29 cellular contexts compared by ENCODE assay signal in genomic region chr15:27473846-27474245, GRCh38.
"Had no signal": no experiment of that assay in that cellular context is flagged by ENCODE, and none has a peak within 500 bp of the region (broad histone marks: within the 10 kb centered on the region; RNA-seq: fewer than 3 reads in every experiment).

No MANE protein-coding gene starts in this region.

- H3K9me3 Mint-ChIP-seq: natural killer cell treated with Interleukin-12 subunit alpha and Interleukin-12 subunit beta and Interleukin-15 and Interleukin-18, amount 100 ng/mL, for 72 hours had no signal

- H3K4me3 ChIP-seq: left lung, lower lobe of right lung, mucosa of descending colon, ovary, skin epidermis, stomach, testis, thyroid gland, transverse colon, upper lobe of left lung, vagina had no signal

- H3K9me3 ChIP-seq: lower lobe of right lung, ovary, testis, thyroid gland, transverse colon, upper lobe of left lung, vagina had no signal

- ATAC-seq: left colon; left lung; lower lobe of right lung; mucosa of descending colon; naive thymus-derived CD4-positive, alpha-beta T cell; natural killer cell treated with Interleukin-12 subunit alpha and Interleukin-12 subunit beta and Interleukin-15 and Interleukin-18, amount 100 ng/mL, for 72 hours; right cardiac atrium; sciatic nerve; stimulated activated naive B cell treated with anti-CD40 and anti-IgM and Interleukin-4, amounts not matched to agents 10 μg/mL and 1 μg/mL and 100 μg/mL, for 72 hours; stimulated activated naive CD8-positive, alpha-beta T cell treated with anti-CD3 and anti-CD28 coated beads, Interleukin-15, Interleukin-2, amounts not matched to agents 100 U/mL and 50 U/mL, for 24 hours had no signal

- H3K27me3 ChIP-seq: left lung, ovary, stomach, testis, thyroid gland, transverse colon, upper lobe of left lung, vagina had no signal

- H3K27ac ChIP-seq: left lung, lower lobe of right lung, ovary, skin epidermis, stomach, testis, thyroid gland, transverse colon, upper lobe of left lung, vagina had no signal

- H3K36me3 ChIP-seq: left lung, lower lobe of right lung, ovary, stomach, thyroid gland, transverse colon, upper lobe of left lung, vagina had no signal

- H3K36me3 Mint-ChIP-seq: immature natural killer cell; naive thymus-derived CD4-positive, alpha-beta T cell; natural killer cell treated with Interleukin-12 subunit alpha and Interleukin-12 subunit beta and Interleukin-15 and Interleukin-18, amount 100 ng/mL, for 72 hours; stimulated activated naive B cell treated with anti-CD40 and anti-IgM and Interleukin-4, amounts not matched to agents 10 μg/mL and 1 μg/mL and 100 μg/mL, for 72 hours had no signal

- H3K4me1 ChIP-seq: left lung, lower lobe of right lung, stomach, testis, thyroid gland, transverse colon, upper lobe of left lung, vagina had no signal

- DNase-seq: hypothalamus; immature natural killer cell; kidney; left colon; left lung; lower lobe of right lung; mesendoderm; midbrain; mucosa of descending colon; naive thymus-derived CD4-positive, alpha-beta T cell; ovary; retina; right cardiac atrium; stimulated activated CD4-positive, alpha-beta T cell treated with anti-CD3 and anti-CD28 coated beads, Interleukin-12 subunit alpha, Interleukin-12 subunit beta, amount 100 ng/mL, for 4 hours; stimulated activated CD4-positive, alpha-beta T cell treated with anti-CD3 and anti-CD28 coated beads, Interleukin-15, amount 100 ng/mL, for 24 hours; stimulated activated CD4-positive, alpha-beta T cell treated with anti-CD3 and anti-CD28 coated beads, Interleukin-2, amount 100 ng/mL, for 24 hours; stimulated activated CD4-positive, alpha-beta T cell treated with anti-CD3 and anti-CD28 coated beads, Interleukin-4, amount 100 ng/mL, for 1 hour; stimulated activated naive B cell treated with anti-CD40 and anti-IgM and Interleukin-4, amounts not matched to agents 10 μg/mL and 1 μg/mL and 100 μg/mL, for 72 hours; stimulated activated naive CD8-positive, alpha-beta T cell treated with anti-CD3 and anti-CD28 coated beads, Interleukin-15, Interleukin-2, amounts not matched to agents 100 U/mL and 50 U/mL, for 24 hours; stomach; testis; thyroid gland; transverse colon; upper lobe of left lung had no signal

- H3K27ac Mint-ChIP-seq: immature natural killer cell; naive thymus-derived CD4-positive, alpha-beta T cell; natural killer cell treated with Interleukin-12 subunit alpha and Interleukin-12 subunit beta and Interleukin-15 and Interleukin-18, amount 100 ng/mL, for 72 hours; progenitor cell of endocrine pancreas; stimulated activated naive B cell treated with anti-CD40 and anti-IgM and Interleukin-4, amounts not matched to agents 10 μg/mL and 1 μg/mL and 100 μg/mL, for 72 hours had no signal

- H3K27me3 Mint-ChIP-seq: naive thymus-derived CD4-positive, alpha-beta T cell; natural killer cell treated with Interleukin-12 subunit alpha and Interleukin-12 subunit beta and Interleukin-15 and Interleukin-18, amount 100 ng/mL, for 72 hours; progenitor cell of endocrine pancreas; stimulated activated naive B cell treated with anti-CD40 and anti-IgM and Interleukin-4, amounts not matched to agents 10 μg/mL and 1 μg/mL and 100 μg/mL, for 72 hours had no signal

- H3K4me3 Mint-ChIP-seq: immature natural killer cell; naive thymus-derived CD4-positive, alpha-beta T cell; natural killer cell treated with Interleukin-12 subunit alpha and Interleukin-12 subunit beta and Interleukin-15 and Interleukin-18, amount 100 ng/mL, for 72 hours; stimulated activated naive B cell treated with anti-CD40 and anti-IgM and Interleukin-4, amounts not matched to agents 10 μg/mL and 1 μg/mL and 100 μg/mL, for 72 hours had no signal

- H3K4me1 Mint-ChIP-seq: immature natural killer cell; naive thymus-derived CD4-positive, alpha-beta T cell; stimulated activated naive B cell treated with anti-CD40 and anti-IgM and Interleukin-4, amounts not matched to agents 10 μg/mL and 1 μg/mL and 100 μg/mL, for 72 hours had no signal
